ENCODE assay signal across 7 cellular contexts in genomic region chr1:52632732-52633290, GRCh38. TPM values are rescaled to one million over a fixed set of nuclear protein-coding genes. Genes with fewer than 3 reads are reported as not detected.
DNase-seq lines count a peak whose midpoint lies in the region; TF ChIP-seq lines count a peak whose summit lies in the region.

SHISAL2A (plus strand) TSS chr1:52633168; CDS start chr1:52633494, 326 bp downstream.

- WGBS in mammary epithelial cell (ENCODE audit: low coverage, missing lambda C conversion rate) = 81% methylated on average over 6 of the region's 53 CpGs
- WGBS in liver = 15% methylated on average over 53 of the region's 53 CpGs

- peak within 1 kb of the TSS; percentile 31 for H3K4me3 ChIP-seq in HFF-Myc (replicated peaks; ENCODE audit: low read depth, low read length)
- 0 out of 2 replicates have a peak within 1 kb of the TSS, but pooled peaks have one; percentile 21 for H3K4me3 ChIP-seq in WI38 (ENCODE audit: low read depth, low read length)
- peak within 1 kb of the TSS in 2 of 3 experiments; percentile 31 to 33 for H3K4me3 ChIP-seq in mammary epithelial cell (replicated peaks in 1 of 3; ENCODE audit: insufficient read depth in 1 of 3, low read depth in 2 of 3, low read length in 3 of 3)
- peak within 1 kb of the TSS in 2 of 3 donors; percentile 17 to 49 for H3K4me3 ChIP-seq in liver (ENCODE audit: low read depth in 1 of 3, low read length in 3 of 3)

- dilution Hi-C loops in mammary epithelial cell (cut with HindIII; ENCODE audit: low sequenced_read_pairs) = no loop called here

- peak within 1 kb of the TSS; percentile 79 for H2AFZ ChIP-seq in mammary epithelial cell (ENCODE audit: low read depth, low read length)

- H3K36me3 ChIP-seq in mammary epithelial cell (ENCODE audit: insufficient read depth, low read length) (no peaks in the 10 kb centered on the region), liver (ENCODE audit: control insufficient read depth in 4 of 4, insufficient read depth in 3 of 4, low read depth in 1 of 4, low read length in 3 of 4) (no peaks in the 10 kb centered on the region)

- DNase-seq in HFF-Myc (ENCODE audit: extremely low read depth, low read depth) (no peak), mammary epithelial cell (no peak), NCI-H2081 (lab: John Stamatoyannopoulos, UW) (no peak), UCSD-AML1 (lab: John Stamatoyannopoulos, UW; ENCODE audit: unreplicated experiment) (no peak)
- DNase-seq in stimulated activated CD8-positive, alpha-beta memory T cell treated with anti-CD3 and anti-CD28 coated beads, Interleukin-2, amount 100 ng/mL, for 1 hour (ENCODE audit: low read depth in 2 of 2) = peak; percentile 24 to 31

- BruUV-seq in mammary epithelial cell (replicated peaks; lab: Mats Ljungman, UMichigan) = no TSS peak

- peak within 1 kb of the TSS; percentile 79 for H3K4me2 ChIP-seq in mammary epithelial cell (ENCODE audit: insufficient read depth, low read depth, low read length)

- TF ChIP-seq RAD21 in liver (IDR thresholded peaks at IDR 0.05) = no peak

- H3K27ac ChIP-seq in mammary epithelial cell (ENCODE audit: insufficient read depth, low read depth, low read length) (no peak within 1 kb of the TSS), liver (ENCODE audit: low read depth in 1 of 2, low read length in 2 of 2) (no peak within 1 kb of the TSS)

- H3K4me1 ChIP-seq in mammary epithelial cell (ENCODE audit: insufficient read depth, low read length) (peaks cover 18% of the 10 kb centered on the region), liver (ENCODE audit: control insufficient read depth in 4 of 4, insufficient read depth in 4 of 4, low read length in 3 of 4) (peaks cover 0 to 5% (median 2%) of the 10 kb centered on the region in 4 donors)

- no peak for TF ChIP-seq CTCF in HFF-Myc (IDR thresholded peaks at IDR 0.05; ENCODE audit: low read depth, low read length, missing control alignments)
- no peak for TF ChIP-seq CTCF in WI38 (IDR thresholded peaks at IDR 0.05; ENCODE audit: low read depth, low read length)
- no peak for TF ChIP-seq CTCF in mammary epithelial cell (conservative IDR thresholded peaks at IDR 0.05 in 1 of 2, IDR thresholded peaks at IDR 0.05 in 1 of 2; ENCODE audit: extremely low read depth in 1 of 2, insufficient read depth in 1 of 2, low read depth in 1 of 2, low read length in 2 of 2)
- no peak for TF ChIP-seq CTCF in liver (IDR thresholded peaks at IDR 0.05; ENCODE audit: low read depth, low read length, missing input control)

- H4K20me1 ChIP-seq in mammary epithelial cell (ENCODE audit: insufficient read depth, low read length) = no peaks in the 10 kb centered on the region

- no peaks in the 10 kb centered on the region for H3K9me3 ChIP-seq in mammary epithelial cell (replicated peaks; ENCODE audit: insufficient read depth, low read length)
- H3K9me3 ChIP-seq in liver (ENCODE audit: control insufficient read depth in 4 of 4, low read length in 3 of 4) = no peaks in the 10 kb centered on the region

- H3K79me2 ChIP-seq in mammary epithelial cell (ENCODE audit: insufficient read depth, low read length) = no peaks in the 10 kb centered on the region

- H3K9ac ChIP-seq in mammary epithelial cell (ENCODE audit: insufficient read depth, low read length) (no peak within 1 kb of the TSS), liver (ENCODE audit: low read depth in 1 of 2, low read length in 2 of 2) (no peak within 1 kb of the TSS)

- intact Hi-C loops in mammary epithelial cell (cut with micrococcal nuclease) = no loop called here

- CTCF ChIA-PET in mammary epithelial cell (lab: Charles Lee; ENCODE audit: low non-redundant PET) = no interaction called here

- H3K27me3 ChIP-seq in mammary epithelial cell (ENCODE audit: insufficient read depth, low read length) (peaks cover 8% of the 10 kb centered on the region), liver (ENCODE audit: control insufficient read depth in 4 of 4, insufficient read depth in 4 of 4, low read length in 3 of 4) (peaks cover 0 to 6% (median 0%) of the 10 kb centered on the region in 4 donors)

- in situ Hi-C loops in mammary epithelial cell (cut with MboI; ENCODE audit: low sequenced_read_pairs in 2 of 2) = no loop called here

TF ChIP-seq in liver, 16 proteins besides CTCF, POLR2A, EP300 and RAD21:
- no peak for TF ChIP-seq SP1 (IDR thresholded peaks at IDR 0.05)
- no peak for TF ChIP-seq MAX (IDR thresholded peaks at IDR 0.05)
- TF ChIP-seq EGR1 (IDR thresholded peaks at IDR 0.05; ENCODE audit: low read depth in 2 of 2) = no peak
- TF ChIP-seq YY1 (IDR thresholded peaks at IDR 0.05) = no peak
- TF ChIP-seq NR2F2 (IDR thresholded peaks at IDR 0.05) = no peak
- TF ChIP-seq TAF1 (conservative IDR thresholded peaks at IDR 0.05) = no peak
- no peak for TF ChIP-seq REST (IDR thresholded peaks at IDR 0.05)
- no peak for TF ChIP-seq HNF4A (conservative IDR thresholded peaks at IDR 0.05)
- no peak for TF ChIP-seq ZBTB33 (IDR thresholded peaks at IDR 0.05)
- TF ChIP-seq, protein P1, sequence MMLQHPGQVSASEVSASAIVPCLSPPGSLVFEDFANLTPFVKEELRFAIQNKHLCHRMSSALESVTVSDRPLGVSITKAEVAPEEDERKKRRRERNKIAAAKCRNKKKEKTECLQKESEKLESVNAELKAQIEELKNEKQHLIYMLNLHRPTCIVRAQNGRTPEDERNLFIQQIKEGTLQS (IDR thresholded peaks at IDR 0.05) = no peak
- no peak for TF ChIP-seq HNF4G (IDR thresholded peaks at IDR 0.05)
- no peak for TF ChIP-seq FOXA1 (IDR thresholded peaks at IDR 0.05)
- TF ChIP-seq FOXA2 (IDR thresholded peaks at IDR 0.05) = no peak
- TF ChIP-seq RXRA (IDR thresholded peaks at IDR 0.05) = no peak
- no peak for TF ChIP-seq GABPA (IDR thresholded peaks at IDR 0.05 in 1 of 2, conservative IDR thresholded peaks at IDR 0.05 in 1 of 2)
- no peak for TF ChIP-seq JUND (IDR thresholded peaks at IDR 0.05)

RNA-seq across cellular contexts. Expression of gene SHISAL2A, which starts in this region (rescaled TPM):
- under 1 TPM; under 0.01 to 0.31 TPM for total RNA-seq in mammary epithelial cell
- polyA plus RNA-seq in mammary epithelial cell = not detected
- not detected for polyA minus RNA-seq in mammary epithelial cell
- under 1 TPM; 0.14 to 0.33 TPM for total RNA-seq in liver
- under 1 TPM in 1 of 2 donors, not detected in 1; 0.22 TPM for polyA plus RNA-seq in liver

Comparison
In these comparisons a context has a peak if more than half of its experiments do, and no peak if none do; other contexts are left out.
1. DNase-seq: peak in stimulated activated CD8-positive, alpha-beta memory T cell treated with anti-CD3 and anti-CD28 coated beads, Interleukin-2, amount 100 ng/mL, for 1 hour (2 of 2); none in HFF-Myc (single experiment), mammary epithelial cell (single experiment), NCI-H2081 (0 of 2) and UCSD-AML1 (single experiment).
2. Peak in every context shown above with its lines, with median percentiles within 50 percentile points of each other: H3K4me3 ChIP-seq.